In genomic region chr19:38638461-38638860, GRCh38 we compare ENCODE assay signal across 15 cellular contexts. TPM values are rescaled to one million over a fixed set of nuclear protein-coding genes. Genes with fewer than 3 reads are reported as not detected.
"Had no signal": no experiment of that assay in that cellular context is flagged by ENCODE, and none has a peak within 500 bp of the region (broad histone marks: within the 10 kb centered on the region; RNA-seq: fewer than 3 reads in every experiment).

No MANE protein-coding gene starts in this region.

- DNase-seq: activated CD4-positive, alpha-beta T cell treated with anti-CD3 and anti-CD28 coated beads for 4 hours; activated CD8-positive, alpha-beta memory T cell treated with anti-CD3 and anti-CD28 coated beads, Interleukin-2, amount 50 U/mL, for 48 hours; activated CD8-positive, alpha-beta T cell treated with anti-CD3 and anti-CD28 coated beads, Interleukin-2, amount 10 ng/mL, durations not matched to agents 7 days and 5 days; activated naive CD4-positive, alpha-beta T cell treated with anti-CD3 and anti-CD28 coated beads, Interleukin-2, amount 50 U/mL, for 16 hours; adrenal gland; cortex of kidney; effector CD8-positive, alpha-beta T cell; left lung; mesenchymal stem cell; stimulated activated CD4-positive, alpha-beta T cell treated with anti-CD3 and anti-CD28 coated beads, Interleukin-15, amount 100 ng/mL, for 24 hours; stimulated activated CD4-positive, alpha-beta T cell treated with anti-CD3 and anti-CD28 coated beads, Interleukin-4, amount 100 ng/mL, for 24 hours had no signal

- H3K27ac ChIP-seq: adrenal gland, left lung, VCaP had no signal

- H3K9me3 ChIP-seq: adrenal gland, left lung had no signal

- H3K9me3 Mint-ChIP-seq: central memory CD8-positive, alpha-beta T cell; stimulated activated naive CD8-positive, alpha-beta T cell treated with anti-CD3 and anti-CD28 coated beads, Interleukin-15, Interleukin-2, amounts not matched to agents 100 ng/mL and 50 ng/mL, for 24 hours had no signal

- H3K27me3 ChIP-seq: adrenal gland, left lung had no signal

- ATAC-seq: activated CD8-positive, alpha-beta T cell treated with anti-CD3 and anti-CD28 coated beads, Interleukin-2, amount 10 ng/mL, durations not matched to agents 7 days and 5 days; left lung had no signal

- H3K27me3 Mint-ChIP-seq: central memory CD8-positive, alpha-beta T cell; stimulated activated naive CD8-positive, alpha-beta T cell treated with anti-CD3 and anti-CD28 coated beads, Interleukin-15, Interleukin-2, amounts not matched to agents 100 ng/mL and 50 ng/mL, for 24 hours had no signal

- H3K27ac Mint-ChIP-seq: activated CD8-positive, alpha-beta T cell treated with anti-CD3 and anti-CD28 coated beads, Interleukin-2, amount 10 ng/mL, durations not matched to agents 7 days and 5 days; stimulated activated naive CD8-positive, alpha-beta T cell treated with anti-CD3 and anti-CD28 coated beads, Interleukin-15, Interleukin-2, amounts not matched to agents 100 ng/mL and 50 ng/mL, for 24 hours had no signal

- H3K4me3 ChIP-seq: adrenal gland, left lung had no signal

- H3K4me3 Mint-ChIP-seq: activated CD8-positive, alpha-beta T cell treated with anti-CD3 and anti-CD28 coated beads, Interleukin-2, amount 10 ng/mL, durations not matched to agents 7 days and 5 days; central memory CD8-positive, alpha-beta T cell; stimulated activated naive CD8-positive, alpha-beta T cell treated with anti-CD3 and anti-CD28 coated beads, Interleukin-15, Interleukin-2, amounts not matched to agents 100 ng/mL and 50 ng/mL, for 24 hours had no signal

RNA-seq across cellular contexts. Expression of gene MAP4K1, which starts 20.7 kb away (rescaled TPM):
- total RNA-seq: fibroblast of villous mesenchyme had no signal
